8 cellular contexts compared by ENCODE assay signal in genomic region chr20:21048841-21049273, GRCh38. TPM values are rescaled to one million over a fixed set of nuclear protein-coding genes. Genes with fewer than 3 reads are reported as not detected.
DNase-seq lines count a peak whose midpoint lies in the region; ATAC-seq and TF ChIP-seq lines count a peak whose summit lies in the region.

No MANE protein-coding gene starts in this region.

- H3K4me1 Mint-ChIP-seq in glutamatergic neuron (ENCODE audit: low read depth, unreplicated experiment), result peaks cover 28% of the 10 kb centered on the region

- H3K27me3 Mint-ChIP-seq in glutamatergic neuron (ENCODE audit: unreplicated experiment), result no peaks in the 10 kb centered on the region

- no peak overlapping the region for H3K4me3 Mint-ChIP-seq in glutamatergic neuron (ENCODE audit: unreplicated experiment)

- H3K9me3 Mint-ChIP-seq in glutamatergic neuron (ENCODE audit: unreplicated experiment), result peaks cover 3% of the 10 kb centered on the region

- TF ChIP-seq CTCF in AG09319 (IDR thresholded peaks at IDR 0.05; ENCODE audit: low read depth, low read length) (peak; percentile 51), glutamatergic neuron (IDR thresholded peaks at IDR 0.05; ENCODE audit: partially characterized antibody, unreplicated experiment) (peak; percentile 72)

- no peaks in the 10 kb centered on the region for H3K36me3 Mint-ChIP-seq in glutamatergic neuron (ENCODE audit: unreplicated experiment)

- ATAC-seq in GM18867 (IDR thresholded peaks at IDR 0.05; ENCODE audit: unreplicated experiment) (peak; percentile 71), GM21737 (IDR thresholded peaks at IDR 0.05; ENCODE audit: unreplicated experiment) (no peak)

- DNase-seq in AG09319 (ENCODE audit: extremely low read depth, low read depth) (no peak), NCI-H460 (ENCODE audit: extremely low read depth, low read depth) (peak; percentile 33), activated T-cell treated with anti-CD3 and anti-CD28 coated beads for 48 hours (ENCODE audit: low read depth) (peak; percentile 42), glutamatergic neuron (peak; percentile 46), H4 (ENCODE audit: low spot score) (no peak)
- DNase-seq in stimulated activated CD4-positive, alpha-beta T cell treated with anti-CD3 and anti-CD28 coated beads, TNF-alpha, amount 100 ng/mL, for 4 hours (ENCODE audit: low read depth in 3 of 3), result peak in 2 of 3 experiments; percentile 5 to 31

- H3K27ac Mint-ChIP-seq in glutamatergic neuron (ENCODE audit: unreplicated experiment), result no peak overlapping the region

RNA-seq across cellular contexts. Expression of gene LINC00237, which starts 57.3 kb away (rescaled TPM):
- total RNA-seq in NCI-H460 (2014; rRNA removed; shearing (Covaris generic)), result not detected in 2 replicates
- polyA plus RNA-seq in NCI-H460 (2014; cell fraction: nucleus; rRNA removed), result not detected in 2 replicates
- not detected for total RNA-seq in glutamatergic neuron (ENCODE audit: unreplicated experiment)
- total RNA-seq in H4 (2014; rRNA removed; shearing (Covaris generic)), result not detected in 2 replicates

Comparison
In these comparisons a context has a peak if more than half of its experiments do, and no peak if none do; other contexts are left out.
1. DNase-seq: peak in NCI-H460 (single experiment), activated T-cell treated with anti-CD3 and anti-CD28 coated beads for 48 hours (single experiment), glutamatergic neuron (single experiment) and stimulated activated CD4-positive, alpha-beta T cell treated with anti-CD3 and anti-CD28 coated beads, TNF-alpha, amount 100 ng/mL, for 4 hours (2 of 3); none in AG09319 (single experiment) and H4 (single experiment).